In genomic region chr22:19942071-19942885, GRCh38 we compare ENCODE assay signal across 8 cellular contexts. TPM values are rescaled to one million over a fixed set of nuclear protein-coding genes. Genes with fewer than 3 reads are reported as not detected.
DNase-seq lines count a peak whose midpoint lies in the region; ATAC-seq and TF ChIP-seq lines count a peak whose summit lies in the region.

No MANE protein-coding gene starts in this region.

- H3K9me2 ChIP-seq in Loucy (replicated peaks; ENCODE audit: low read depth, low read length), result no peaks in the 10 kb centered on the region

- peak; percentile 26 for DNase-seq in NCI-H446 treated with DMSO at 0.1 percent for 48 hours (lab: John Stamatoyannopoulos, UW)
- no peak for DNase-seq in NCI-H446 (lab: John Stamatoyannopoulos, UW)
- peak in 2 of 5 donors; percentile 40 to 47 for DNase-seq in heart left ventricle
- no peak for DNase-seq in DMS153 (lab: John Stamatoyannopoulos, UW)
- DNase-seq in HuH-7 (ENCODE audit: low spot score), result no peak

- ATAC-seq in heart left ventricle, result peak; percentile 53 to 66 (median 58)

- H3K27me3 ChIP-seq in Loucy (ENCODE audit: insufficient read depth, low read length, poor library complexity, severe bottlenecking) (peaks cover 7% of the 10 kb centered on the region), heart left ventricle (no peaks in the 10 kb centered on the region), parathyroid adenoma (ENCODE audit: control insufficient read depth, insufficient read depth, low read length) (no peaks in the 10 kb centered on the region)

- peak overlapping the region; percentile 88 to 99 (median 94) for H3K27ac ChIP-seq in heart left ventricle
- H3K27ac ChIP-seq in parathyroid adenoma, result peak overlapping the region; percentile 71

- WGBS in heart left ventricle, 4 donors, result 2 to 5% (median 4%) methylated on average over 7 to 8 of the region's 8 CpGs

- H2AFZ ChIP-seq in Loucy (ENCODE audit: low read length) (peak overlapping the region; percentile 87; the same call in 1 of the 2 replicates), parathyroid adenoma (peak overlapping the region; percentile 86)

- intact Hi-C loops in heart left ventricle (cut with DNase I), result loop anchor here in 1 of 10 donors (5.0 kb wide), 1 partner anchor 90 kb away; the partner anchor contains the start of genes GNB1L and RTL10

- no peaks in the 10 kb centered on the region for H3K9me3 ChIP-seq in Loucy (ENCODE audit: insufficient read depth, low read depth, low read length)
- H3K9me3 ChIP-seq in heart left ventricle, result no peaks in the 10 kb centered on the region
- H3K9me3 ChIP-seq in parathyroid adenoma (ENCODE audit: control insufficient read depth, low read length), result no peaks in the 10 kb centered on the region

- H3K4me3 Mint-ChIP-seq in activated naive CD4-positive, alpha-beta T cell treated with anti-CD3 and anti-CD28 coated beads, Interleukin-2, amount 50 U/mL, for 24 hours, result peak overlapping the region; percentile 95

- H3K9me3 Mint-ChIP-seq in activated naive CD4-positive, alpha-beta T cell treated with anti-CD3 and anti-CD28 coated beads, Interleukin-2, amount 50 U/mL, for 24 hours, result no peaks in the 10 kb centered on the region

- H3K4me2 ChIP-seq in Loucy (ENCODE audit: low read depth, low read length, poor library complexity, severe bottlenecking) (peak overlapping the region; percentile 99), parathyroid adenoma (ENCODE audit: low read length) (peak overlapping the region; percentile 87)

- peaks cover 47% of the 10 kb centered on the region for H3K4me1 Mint-ChIP-seq in activated naive CD4-positive, alpha-beta T cell treated with anti-CD3 and anti-CD28 coated beads, Interleukin-2, amount 50 U/mL, for 24 hours

- H3K36me3 ChIP-seq in Loucy (ENCODE audit: insufficient read depth, low read length) (no peaks in the 10 kb centered on the region), heart left ventricle (peaks cover 0 to 3% (median 0%) of the 10 kb centered on the region in 9 donors), parathyroid adenoma (ENCODE audit: control insufficient read depth, insufficient read depth, low read length) (no peaks in the 10 kb centered on the region)

- peaks cover 13% of the 10 kb centered on the region for H3K36me3 Mint-ChIP-seq in activated naive CD4-positive, alpha-beta T cell treated with anti-CD3 and anti-CD28 coated beads, Interleukin-2, amount 50 U/mL, for 24 hours

- H3K4me3 ChIP-seq in Loucy (ENCODE audit: low read length, poor library complexity, severe bottlenecking), result peak overlapping the region; percentile 89
- peak overlapping the region; percentile 65 to 99 (median 87) for H3K4me3 ChIP-seq in heart left ventricle
- peak overlapping the region; percentile 72 for H3K4me3 ChIP-seq in parathyroid adenoma (ENCODE audit: low read depth, low read length)

- no peaks in the 10 kb centered on the region for H3K27me3 Mint-ChIP-seq in activated naive CD4-positive, alpha-beta T cell treated with anti-CD3 and anti-CD28 coated beads, Interleukin-2, amount 50 U/mL, for 24 hours

- TF ChIP-seq POLR2A in heart left ventricle (IDR thresholded peaks at IDR 0.05), result no peak

- H3K4me1 ChIP-seq in Loucy (ENCODE audit: insufficient read depth, low read length, poor library complexity, severe bottlenecking) (peaks cover 40% of the 10 kb centered on the region), heart left ventricle (peaks cover 5 to 66% (median 38%) of the 10 kb centered on the region in 12 donors), parathyroid adenoma (peaks cover 7% of the 10 kb centered on the region)

- H4K20me1 ChIP-seq in Loucy (ENCODE audit: insufficient read depth, low read length, poor library complexity, severe bottlenecking), result peaks cover 11% of the 10 kb centered on the region

- 0 out of 2 replicates have a peak, but pooled peaks cover 4% of the 10 kb centered on the region for H3F3A ChIP-seq in Loucy (ENCODE audit: low read depth)

- H3K9ac ChIP-seq in Loucy (ENCODE audit: low read depth, low read length, poor library complexity, severe bottlenecking), result peak overlapping the region; percentile 99
- H3K9ac ChIP-seq in parathyroid adenoma, result peak overlapping the region; percentile 37

- peak overlapping the region; percentile 98 for H3K27ac Mint-ChIP-seq in activated naive CD4-positive, alpha-beta T cell treated with anti-CD3 and anti-CD28 coated beads, Interleukin-2, amount 50 U/mL, for 24 hours

- TF ChIP-seq CTCF in Loucy (conservative IDR thresholded peaks at IDR 0.05; ENCODE audit: low read length) (no peak), heart left ventricle (IDR thresholded peaks at IDR 0.05) (no peak), parathyroid adenoma (IDR thresholded peaks at IDR 0.05) (no peak)

- H3K79me2 ChIP-seq in Loucy (ENCODE audit: insufficient read depth, low read length), result peaks cover 70% of the 10 kb centered on the region
- H3K79me2 ChIP-seq in parathyroid adenoma, result no peaks in the 10 kb centered on the region

RNA-seq across cellular contexts. Expression of gene TXNRD2, which starts 0.7 kb away (rescaled TPM):
- total RNA-seq in heart left ventricle, result 10 to 100 TPM; 23.5 to 42.5 (median 33.5) TPM
- polyA plus RNA-seq in heart left ventricle, result 10 to 100 TPM; 23.4 to 60.2 TPM

RNA-seq across cellular contexts. Expression of gene COMT, which starts 0.7 kb away (rescaled TPM):
- total RNA-seq in heart left ventricle, result 100 to 1,000 TPM in 8 of 9 donors, 10 to 100 TPM in 1; 69.7 to 195 (median 119) TPM
- 100 to 1,000 TPM in 1 of 2 donors, 10 to 100 TPM in 1; 84.7 to 249 TPM for polyA plus RNA-seq in heart left ventricle
